ENCODE assay signal across 18 cellular contexts in genomic region chr20:24968278-24968677, GRCh38. TPM values are rescaled to one million over a fixed set of nuclear protein-coding genes. Genes with fewer than 3 reads are reported as not detected.
DNase-seq lines count a peak whose midpoint lies in the region; ATAC-seq and TF ChIP-seq lines count a peak whose summit lies in the region.
"Had no signal": no experiment of that assay in that cellular context is flagged by ENCODE, and none has a peak within 500 bp of the region (broad histone marks: within the 10 kb centered on the region; RNA-seq: fewer than 3 reads in every experiment).

No MANE protein-coding gene starts in this region.

- H3K36me3 Mint-ChIP-seq in stimulated activated naive CD8-positive, alpha-beta T cell treated with anti-CD3 and anti-CD28 coated beads, Interleukin-15, Interleukin-2, amounts not matched to agents 100 ng/mL and 50 ng/mL, for 24 hours (ENCODE audit: low read depth), result peaks cover 79% of the 10 kb centered on the region
- peaks cover 95% of the 10 kb centered on the region for H3K36me3 Mint-ChIP-seq in stimulated activated effector memory CD8-positive, alpha-beta T cell treated with anti-CD3 and anti-CD28 coated beads, Interleukin-12 subunit alpha, Interleukin-12 subunit beta, amount 100 ng/mL, for 72 hours

- H3K27me3 Mint-ChIP-seq in stimulated activated naive CD8-positive, alpha-beta T cell treated with anti-CD3 and anti-CD28 coated beads, Interleukin-15, Interleukin-2, amounts not matched to agents 100 ng/mL and 50 ng/mL, for 24 hours, result no peaks in the 10 kb centered on the region
- no peaks in the 10 kb centered on the region for H3K27me3 Mint-ChIP-seq in stimulated activated naive CD8-positive, alpha-beta T cell treated with anti-CD3 and anti-CD28 coated beads, Interleukin-15, amount 100 ng/mL, for 72 hours

- peak overlapping the region; percentile 77 for H3K27ac Mint-ChIP-seq in stimulated activated naive CD8-positive, alpha-beta T cell treated with anti-CD3 and anti-CD28 coated beads, Interleukin-15, Interleukin-2, amounts not matched to agents 100 ng/mL and 50 ng/mL, for 24 hours
- H3K27ac Mint-ChIP-seq in stimulated activated naive CD8-positive, alpha-beta T cell treated with anti-CD3 and anti-CD28 coated beads, Interleukin-15, amount 100 ng/mL, for 72 hours, result peak overlapping the region in 1 of 2 donors; percentile 80
- H3K27ac Mint-ChIP-seq in stimulated activated effector memory CD8-positive, alpha-beta T cell treated with anti-CD3 and anti-CD28 coated beads, Interleukin-12 subunit alpha, Interleukin-12 subunit beta, amount 100 ng/mL, for 72 hours, result peak overlapping the region; percentile 70

- peaks cover 84% of the 10 kb centered on the region for H3K36me3 ChIP-seq in upper lobe of right lung
- H3K36me3 ChIP-seq: colonic mucosa had no signal

- H3K9me3 Mint-ChIP-seq in stimulated activated naive CD8-positive, alpha-beta T cell treated with anti-CD3 and anti-CD28 coated beads, Interleukin-15, Interleukin-2, amounts not matched to agents 100 ng/mL and 50 ng/mL, for 24 hours, result no peaks in the 10 kb centered on the region
- H3K9me3 Mint-ChIP-seq in stimulated activated naive CD8-positive, alpha-beta T cell treated with anti-CD3 and anti-CD28 coated beads, Interleukin-15, amount 100 ng/mL, for 72 hours, result no peaks in the 10 kb centered on the region
- no peaks in the 10 kb centered on the region for H3K9me3 Mint-ChIP-seq in stimulated activated effector memory CD8-positive, alpha-beta T cell treated with anti-CD3 and anti-CD28 coated beads, Interleukin-12 subunit alpha, Interleukin-12 subunit beta, amount 100 ng/mL, for 72 hours

- H3K27ac ChIP-seq in coronary artery (no peak overlapping the region), upper lobe of right lung (no peak overlapping the region)
- H3K27ac ChIP-seq: ascending aorta, colonic mucosa, parathyroid adenoma, skin epidermis, transverse colon had no signal

- DNase-seq in stimulated activated naive CD8-positive, alpha-beta T cell treated with anti-CD3 and anti-CD28 coated beads, Interleukin-15, amount 100 ng/mL, for 72 hours, result no peak
- DNase-seq in NCI-H510A treated with DMSO at 0.1 percent for 48 hours (lab: John Stamatoyannopoulos, UW) (peak; percentile 85), coronary artery (ENCODE audit: low spot score) (peak; percentile 49), NCI-H1436 treated with DMSO at 0.1 percent for 48 hours (lab: John Stamatoyannopoulos, UW) (no peak), upper lobe of right lung (no peak)
- no peak for DNase-seq in stimulated activated effector memory CD8-positive, alpha-beta T cell treated with anti-CD3 and anti-CD28 coated beads, Interleukin-12 subunit alpha, Interleukin-12 subunit beta, amount 100 ng/mL, for 72 hours (ENCODE audit: low spot score in 2 of 2)
- DNase-seq: activated CD4-positive, alpha-beta T cell treated with anti-CD3 and anti-CD28 coated beads for 4 hours; Calu3; colonic mucosa; foreskin melanocyte; HCEC 1CT; NCI-H2227 treated with DMSO at 0.1 percent for 48 hours; transverse colon had no signal

- no peaks in the 10 kb centered on the region for H3K27me3 ChIP-seq in upper lobe of right lung
- H3K27me3 ChIP-seq: ascending aorta, colonic mucosa, transverse colon had no signal

- H3K4me1 ChIP-seq in upper lobe of right lung, result no peaks in the 10 kb centered on the region
- H3K4me1 ChIP-seq: ascending aorta, colonic mucosa, parathyroid adenoma, transverse colon had no signal

- peaks cover 22% of the 10 kb centered on the region for H3K4me1 Mint-ChIP-seq in stimulated activated naive CD8-positive, alpha-beta T cell treated with anti-CD3 and anti-CD28 coated beads, Interleukin-15, Interleukin-2, amounts not matched to agents 100 ng/mL and 50 ng/mL, for 24 hours (ENCODE audit: low read depth)
- H3K4me1 Mint-ChIP-seq in stimulated activated naive CD8-positive, alpha-beta T cell treated with anti-CD3 and anti-CD28 coated beads, Interleukin-15, amount 100 ng/mL, for 72 hours, result peaks cover 17% of the 10 kb centered on the region
- H3K4me1 Mint-ChIP-seq in stimulated activated effector memory CD8-positive, alpha-beta T cell treated with anti-CD3 and anti-CD28 coated beads, Interleukin-12 subunit alpha, Interleukin-12 subunit beta, amount 100 ng/mL, for 72 hours, result peaks cover 51% of the 10 kb centered on the region

- no peaks in the 10 kb centered on the region for H3K9me3 ChIP-seq in upper lobe of right lung
- H3K9me3 ChIP-seq: ascending aorta, colonic mucosa, transverse colon had no signal

- H3K4me3 Mint-ChIP-seq in stimulated activated naive CD8-positive, alpha-beta T cell treated with anti-CD3 and anti-CD28 coated beads, Interleukin-15, Interleukin-2, amounts not matched to agents 100 ng/mL and 50 ng/mL, for 24 hours, result no peak overlapping the region
- no peak overlapping the region for H3K4me3 Mint-ChIP-seq in stimulated activated naive CD8-positive, alpha-beta T cell treated with anti-CD3 and anti-CD28 coated beads, Interleukin-15, amount 100 ng/mL, for 72 hours
- no peak overlapping the region for H3K4me3 Mint-ChIP-seq in stimulated activated effector memory CD8-positive, alpha-beta T cell treated with anti-CD3 and anti-CD28 coated beads, Interleukin-12 subunit alpha, Interleukin-12 subunit beta, amount 100 ng/mL, for 72 hours

- ATAC-seq in stimulated activated naive CD8-positive, alpha-beta T cell treated with anti-CD3 and anti-CD28 coated beads, Interleukin-15, amount 100 ng/mL, for 72 hours, result no peak
- ATAC-seq in stimulated activated effector memory CD8-positive, alpha-beta T cell treated with anti-CD3 and anti-CD28 coated beads, Interleukin-12 subunit alpha, Interleukin-12 subunit beta, amount 100 ng/mL, for 72 hours, result no peak
- no peak for ATAC-seq in upper lobe of right lung
- ATAC-seq in GM18519 (IDR thresholded peaks at IDR 0.05; ENCODE audit: low FRiP score, unreplicated experiment), result no peak

- H3K4me3 ChIP-seq in coronary artery (no peak overlapping the region), upper lobe of right lung (no peak overlapping the region)
- H3K4me3 ChIP-seq: ascending aorta, colonic mucosa, skin epidermis, transverse colon had no signal

- intact Hi-C loops in upper lobe of right lung (cut with DNase I), result no loop called here

- TF ChIP-seq CTCF in coronary artery (IDR thresholded peaks at IDR 0.05), result no peak
- TF ChIP-seq CTCF in upper lobe of right lung (IDR thresholded peaks at IDR 0.05), result no peak

RNA-seq across cellular contexts. Expression of gene CST7, which starts 19.2 kb away (rescaled TPM):
- 9.6 TPM for total RNA-seq in upper lobe of right lung
- total RNA-seq: ascending aorta, Calu3 had no signal

RNA-seq across cellular contexts. Expression of gene APMAP, which starts 24.3 kb away (rescaled TPM):
- 73.5 TPM for total RNA-seq in upper lobe of right lung

Comparison
In these comparisons a context has a peak if more than half of its experiments do, and no peak if none do; other contexts are left out.
1. DNase-seq: peak in NCI-H510A treated with DMSO at 0.1 percent for 48 hours (single experiment) and coronary artery (single experiment); none in stimulated activated naive CD8-positive, alpha-beta T cell treated with anti-CD3 and anti-CD28 coated beads, Interleukin-15, amount 100 ng/mL, for 72 hours (0 of 2), stimulated activated effector memory CD8-positive, alpha-beta T cell treated with anti-CD3 and anti-CD28 coated beads, Interleukin-12 subunit alpha, Interleukin-12 subunit beta, amount 100 ng/mL, for 72 hours (0 of 2), NCI-H1436 treated with DMSO at 0.1 percent for 48 hours (single experiment) and upper lobe of right lung (single experiment).